Comparison of ENCODE assay signal across 6 cellular contexts in the genomic region with DNA sequence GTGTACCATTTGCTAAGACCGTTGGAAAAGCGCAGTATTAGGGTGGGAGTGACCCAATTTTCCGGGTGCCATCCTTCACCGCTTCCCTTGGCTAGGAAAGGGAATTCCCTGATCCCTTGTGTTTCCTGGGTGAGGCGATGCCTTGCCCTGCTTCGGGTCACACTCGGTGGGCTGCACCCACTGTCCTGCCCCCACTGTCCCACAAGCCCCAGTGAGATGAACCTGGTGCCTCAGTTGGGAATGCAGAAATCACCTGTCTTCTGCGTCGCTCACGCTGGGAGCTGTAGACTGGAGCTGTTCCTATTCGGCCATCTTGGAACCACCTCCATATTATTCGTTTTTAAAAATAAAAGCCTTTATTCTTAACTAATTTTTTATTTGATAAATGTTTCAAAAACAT.
A peak's percentile ranks its signal among the peaks of the same experiment; 100 is the strongest.
DNase-seq lines count a peak whose midpoint lies in the region; ATAC-seq, FAIRE-seq and TF ChIP-seq lines count a peak whose summit lies in the region.
"Not testable (repeated sequence)": the region's sequence is repeated elsewhere in the genome, so short reads cannot be mapped to it uniquely, and the experiment has no call there.

No MANE protein-coding gene starts in this region.

- H3K9me1 ChIP-seq in K562 (ENCODE audit: control insufficient read depth, insufficient read depth, low read length): not testable (repeated sequence)

- 15% methylated on average over 12 of the region's 12 CpGs for WGBS in K562 (ENCODE audit: insufficient coverage, low coverage, missing lambda C conversion rate)

- not testable (repeated sequence) for TF ChIP-seq EP300 in K562 (IDR thresholded peaks at IDR 0.05; ENCODE audit: low read length)

- not testable (repeated sequence) for TF ChIP-seq POLR2A in K562 (conservative IDR thresholded peaks at IDR 0.05)

- H3K4me3 ChIP-seq in PC-9 (peak overlapping the region; percentile 26; the same call in 1 of the 2 replicates), K562 (peak overlapping the region; percentile 13; the same call in 1 of the 2 replicates)

- POLR2A ChIA-PET in PC-9 (lab: Charles Lee; ENCODE audit: unreplicated experiment): not testable (repeated sequence)
- POLR2A ChIA-PET in K562 (lab: Yijun Ruan, JAX): interaction anchor here (1.0 to 1.4 kb wide), 2 partner anchors 15 to 18 kb away, joined by 3 read pairs; no protein-coding TSS in a partner anchor

- peak; percentile 20 for FAIRE-seq in TTC549 (lab: Jason Lieb, UNC)
- not testable (repeated sequence) for FAIRE-seq in K562 (lab: Jason Lieb, UNC)

- H3F3A ChIP-seq in PC-9 (ENCODE audit: insufficient read depth, low read depth): peaks cover 13% of the 10 kb centered on the region

- peak overlapping the region in 1 of 2 experiments; percentile 49; a peak in 1 of 4 replicates for H3K9ac ChIP-seq in K562 (ENCODE audit: insufficient read depth in 1 of 2, low read depth in 2 of 2, low read length in 2 of 2)

- not testable (repeated sequence) for H2AFZ ChIP-seq in PC-9
- peak overlapping the region; percentile 88 for H2AFZ ChIP-seq in K562 (ENCODE audit: low read depth, low read length)

- not testable (repeated sequence) for H3K9me2 ChIP-seq in PC-9 (ENCODE audit: insufficient read depth)

- H4K20me1 ChIP-seq in PC-9 (ENCODE audit: insufficient read depth); K562 (replicated peaks; ENCODE audit: control insufficient read depth, insufficient read depth, low read length): not testable (repeated sequence)

- H3K79me2 ChIP-seq in PC-9 (ENCODE audit: low read depth); K562 (ENCODE audit: control insufficient read depth, insufficient read depth, low read length): not testable (repeated sequence)

- intact Hi-C loops in PC-9 (cut with micrococcal nuclease; ENCODE audit: unreplicated experiment); K562 (cut with micrococcal nuclease); posterior vena cava (cut with DNase I): not testable (repeated sequence)

- H3K4me2 ChIP-seq in PC-9: peak overlapping the region; percentile 26
- H3K4me2 ChIP-seq in K562 (ENCODE audit: insufficient read depth, low read length): peak overlapping the region; percentile 71

- CTCF ChIA-PET in PC-9 (lab: Charles Lee); K562 (lab: Yijun Ruan, JAX; ENCODE audit: low intra/inter-chr PET ratio): not testable (repeated sequence)

- not testable (repeated sequence) for TF ChIP-seq RAD21 in K562 (CRISPR knock-in tag; conservative IDR thresholded peaks at IDR 0.05 in 1 of 2, IDR thresholded peaks at IDR 0.05 in 1 of 2)

- H3K27ac ChIP-seq in 22Rv1 (peak overlapping the region; percentile 58), K562 (ENCODE audit: extremely low read depth, low read depth, low read length) (peak overlapping the region; percentile 56; the same call in 1 of the 3 replicates)
- H3K27ac ChIP-seq in PC-9: not testable (repeated sequence)

- not testable (repeated sequence) for H3K9me3 ChIP-seq in PC-9 (ENCODE audit: insufficient read depth, low read depth); K562 (replicated peaks; ENCODE audit: control insufficient read depth, insufficient read depth, low read depth, low read length)

- not testable (repeated sequence) for TF ChIP-seq CTCF in 22Rv1 (IDR thresholded peaks at IDR 0.05); PC-9 (conservative IDR thresholded peaks at IDR 0.05); K562 (IDR thresholded peaks at IDR 0.05 in 2 of 3, conservative IDR thresholded peaks at IDR 0.05 in 1 of 3; ENCODE audit: insufficient read depth in 2 of 3, low read depth in 1 of 3, low read length in 3 of 3)

- not testable (repeated sequence) for ATAC-seq in K562

- H3K27me3 ChIP-seq in PC-9 (ENCODE audit: insufficient read depth, low read depth); K562 (ENCODE audit: control insufficient read depth in 2 of 2, insufficient read depth in 2 of 2, low read length in 2 of 2): not testable (repeated sequence)

- not testable (repeated sequence) for H3K36me3 ChIP-seq in PC-9 (ENCODE audit: low read depth); K562 (ENCODE audit: control insufficient read depth, insufficient read depth, low read length)

- H3K4me1 ChIP-seq in PC-9 (replicated peaks; ENCODE audit: insufficient read depth): peaks cover 16% of the 10 kb centered on the region
- not testable (repeated sequence) for H3K4me1 ChIP-seq in K562 (replicated peaks in 1 of 2; ENCODE audit: control insufficient read depth in 2 of 2, insufficient read depth in 2 of 2, low read length in 2 of 2)

- DNase-seq in DMS53 (lab: John Stamatoyannopoulos, UW) (peak; percentile 49), posterior vena cava (ENCODE audit: low spot score) (peak; percentile 59)
- DNase-seq in PC-9; K562 (ENCODE audit: extremely low read depth in 1 of 4, low spot score in 3 of 4): not testable (repeated sequence)

- not testable (repeated sequence) for BruUV-seq in PC-9 (replicated peaks; lab: Mats Ljungman, UMichigan); K562 (replicated peaks; lab: Mats Ljungman, UMichigan)

- in situ Hi-C loops in K562 (cut with MboI): not testable (repeated sequence)

TF ChIP-seq in K562, 482 proteins besides CTCF, POLR2A, EP300 and RAD21:
- TF ChIP-seq NFRKB (IDR thresholded peaks at IDR 0.05; ENCODE audit: low read depth) (peak; percentile 62), TAF9B (IDR thresholded peaks at IDR 0.05; ENCODE audit: partially characterized antibody) (peak; percentile 36), POLR2H (tag; IDR thresholded peaks at IDR 0.05; ENCODE audit: low read depth) (peak; percentile 25; the same call in 1 of the 2 replicates), EP400 (IDR thresholded peaks at IDR 0.05) (peak; percentile 38; the same call in 1 of the 2 replicates), YY1 (IDR thresholded peaks at IDR 0.05; ENCODE audit: borderline replicate concordance in 1 of 3, control insufficient read depth in 1 of 3, extremely low read depth in 1 of 3, insufficient read depth in 3 of 3, insufficient read length in 1 of 3, insufficient replicate concordance in 2 of 3, low read depth in 1 of 3, low read length in 2 of 3) (peak in 1 of 3 experiments; percentile 60)
